1 cellular context compared by ENCODE assay signal in genomic region chr4:101693842-101694398, GRCh38.
TF ChIP-seq lines count a peak whose summit lies in the region.

No MANE protein-coding gene starts in this region.

TF ChIP-seq in SK-N-SH treated with all-trans-retinoic acid at 6 μM for 48 hours, 23 proteins besides CTCF, POLR2A, EP300 and RAD21 (continued from another document):
- TF ChIP-seq, protein P1, sequence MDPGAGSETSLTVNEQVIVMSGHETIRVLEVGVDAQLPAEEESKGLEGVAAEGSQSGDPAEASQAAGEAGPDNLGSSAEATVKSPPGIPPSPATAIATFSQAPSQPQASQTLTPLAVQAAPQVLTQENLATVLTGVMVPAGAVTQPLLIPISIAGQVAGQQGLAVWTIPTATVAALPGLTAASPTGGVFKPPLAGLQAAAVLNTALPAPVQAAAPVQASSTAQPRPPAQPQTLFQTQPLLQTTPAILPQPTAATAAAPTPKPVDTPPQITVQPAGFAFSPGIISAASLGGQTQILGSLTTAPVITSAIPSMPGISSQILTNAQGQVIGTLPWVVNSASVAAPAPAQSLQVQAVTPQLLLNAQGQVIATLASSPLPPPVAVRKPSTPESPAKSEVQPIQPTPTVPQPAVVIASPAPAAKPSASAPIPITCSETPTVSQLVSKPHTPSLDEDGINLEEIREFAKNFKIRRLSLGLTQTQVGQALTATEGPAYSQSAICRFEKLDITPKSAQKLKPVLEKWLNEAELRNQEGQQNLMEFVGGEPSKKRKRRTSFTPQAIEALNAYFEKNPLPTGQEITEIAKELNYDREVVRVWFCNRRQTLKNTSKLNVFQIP (CRISPR knock-in tag; IDR thresholded peaks at IDR 0.05; ENCODE audit: borderline replicate concordance, low read depth), result no peak
